In the genomic region with DNA sequence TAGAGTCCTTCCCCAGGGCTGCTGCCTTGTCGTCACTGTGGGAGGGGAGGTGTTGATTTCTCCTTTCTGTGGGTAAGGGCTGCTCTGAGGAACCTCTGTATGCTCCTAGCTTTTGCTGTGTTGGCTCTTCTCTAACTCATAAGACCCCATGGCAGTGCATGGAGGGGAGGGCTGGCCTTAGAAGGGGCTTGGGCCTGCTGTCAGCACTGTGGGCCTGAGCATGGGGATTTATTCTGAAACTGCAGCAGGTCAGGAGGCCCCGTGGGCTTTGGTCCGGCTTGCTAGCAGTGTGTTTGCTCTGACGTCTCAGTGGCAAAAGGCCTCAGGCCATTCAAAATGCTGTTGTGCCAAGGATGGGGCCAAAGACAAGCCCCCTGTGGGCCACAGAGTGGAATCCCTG, we compare ENCODE assay signal across 28 cellular contexts. TPM values are rescaled to one million over a fixed set of nuclear protein-coding genes. Genes with fewer than 3 reads are reported as not detected.
"Had no signal": no experiment of that assay in that cellular context is flagged by ENCODE, and none has a peak within 500 bp of the region (broad histone marks: within the 10 kb centered on the region; RNA-seq: fewer than 3 reads in every experiment).

No MANE protein-coding gene starts in this region.

- H3K27ac Mint-ChIP-seq: activated B cell treated with CpG ODN at 0.5 μM for 24 hours; activated CD8-positive, alpha-beta T cell treated with anti-CD3 and anti-CD28 coated beads for 36 hours; activated naive CD8-positive, alpha-beta T cell; activated T-helper 2 cell treated with anti-CD3 and anti-CD28 coated beads, Interferon-gamma antibody, Interleukin-2, Interleukin-4, amounts not matched to agents 10 μg/mL and 5 μg/mL and 100 μg/mL, durations not matched to agents 14 hours and 24 hours and 36 hours; brain; naive thymus-derived CD4-positive, alpha-beta T cell; neural progenitor cell; stimulated activated naive B cell treated with anti-CD40 and anti-IgM and Interleukin-4, amounts not matched to agents 10 μg/mL and 1 μg/mL and 100 μg/mL, for 72 hours; T-helper 2 cell treated with Interferon-gamma antibody and Interleukin-4, amounts not matched to agents 5 μg/mL and 100 μg/mL, for 36 hours had no signal

- ATAC-seq: activated CD8-positive, alpha-beta T cell treated with anti-CD3 and anti-CD28 coated beads for 36 hours; gastroesophageal sphincter; naive thymus-derived CD4-positive, alpha-beta T cell; stimulated activated naive B cell treated with anti-CD40 and anti-IgM and Interleukin-4, amounts not matched to agents 10 μg/mL and 1 μg/mL and 100 μg/mL, for 72 hours had no signal

- H3K9me3 Mint-ChIP-seq: activated B cell treated with CpG ODN at 0.5 μM for 24 hours; activated CD8-positive, alpha-beta T cell treated with anti-CD3 and anti-CD28 coated beads for 36 hours; activated T-helper 2 cell treated with anti-CD3 and anti-CD28 coated beads, Interferon-gamma antibody, Interleukin-2, Interleukin-4, amounts not matched to agents 10 μg/mL and 5 μg/mL and 100 μg/mL, durations not matched to agents 14 hours and 24 hours and 36 hours; naive thymus-derived CD4-positive, alpha-beta T cell; neural progenitor cell; stimulated activated naive B cell treated with anti-CD40 and anti-IgM and Interleukin-4, amounts not matched to agents 10 μg/mL and 1 μg/mL and 100 μg/mL, for 72 hours; T-helper 2 cell treated with Interferon-gamma antibody and Interleukin-4, amounts not matched to agents 5 μg/mL and 100 μg/mL, for 36 hours had no signal

- H2AFZ ChIP-seq: hepatocyte, neural progenitor cell had no signal

- H3K27ac ChIP-seq: ascending aorta, cardiac muscle cell, coronary artery, dorsolateral prefrontal cortex, gastroesophageal sphincter, hepatocyte, neural progenitor cell, sigmoid colon, tibial nerve, uterus had no signal

- H3K79me2 ChIP-seq: hepatocyte had no signal

- H3K4me3 Mint-ChIP-seq: activated B cell treated with CpG ODN at 0.5 μM for 24 hours; activated CD8-positive, alpha-beta T cell treated with anti-CD3 and anti-CD28 coated beads for 36 hours; activated naive CD8-positive, alpha-beta T cell; brain; naive thymus-derived CD4-positive, alpha-beta T cell; neural progenitor cell; stimulated activated naive B cell treated with anti-CD40 and anti-IgM and Interleukin-4, amounts not matched to agents 10 μg/mL and 1 μg/mL and 100 μg/mL, for 72 hours; T-helper 2 cell treated with Interferon-gamma antibody and Interleukin-4, amounts not matched to agents 5 μg/mL and 100 μg/mL, for 36 hours had no signal

- H3K4me2 ChIP-seq: hepatocyte, neural progenitor cell had no signal

- H3K4me3 ChIP-seq: ascending aorta, cardiac muscle cell, coronary artery, dorsolateral prefrontal cortex, gastroesophageal sphincter, hepatocyte, neural progenitor cell, sigmoid colon, tibial nerve, uterus had no signal

- H3K36me3 ChIP-seq: ascending aorta, gastroesophageal sphincter, neural progenitor cell, sigmoid colon, tibial nerve, uterus had no signal

- H3K4me1 ChIP-seq: ascending aorta, uterus had no signal

- DNase-seq: activated B cell treated with CpG ODN at 0.5 μM for 24 hours; activated CD4-positive, alpha-beta T cell treated with anti-CD3 and anti-CD28 coated beads, Interleukin-2, amount 50 U/mL, for 1 hour; activated CD8-positive, alpha-beta T cell treated with anti-CD3 and anti-CD28 coated beads for 36 hours; activated naive CD4-positive, alpha-beta T cell treated with Interleukin-2 at 50 U/mL for 16 hours; activated T-cell treated with anti-CD3 and anti-CD28 coated beads, Interleukin-2, amount 50 U/mL, for 48 hours; cerebellar nuclear complex; effector memory CD4-positive, alpha-beta T cell; midbrain; naive thymus-derived CD4-positive, alpha-beta T cell; occipital lobe; sigmoid colon; small intestine; stimulated activated CD4-positive, alpha-beta T cell treated with anti-CD3 and anti-CD28 coated beads, Interleukin-2, amount 100 ng/mL, for 24 hours; stimulated activated naive B cell treated with anti-CD40 and anti-IgM and Interleukin-4, amounts not matched to agents 10 μg/mL and 1 μg/mL and 100 μg/mL, for 72 hours; T-helper 1 cell had no signal

- H3K9me3 ChIP-seq: ascending aorta, gastroesophageal sphincter, sigmoid colon, tibial nerve, uterus had no signal

- H3K9ac ChIP-seq: neural progenitor cell had no signal

- H3K36me3 Mint-ChIP-seq: activated naive CD8-positive, alpha-beta T cell; brain; naive thymus-derived CD4-positive, alpha-beta T cell; neural progenitor cell; stimulated activated naive B cell treated with anti-CD40 and anti-IgM and Interleukin-4, amounts not matched to agents 10 μg/mL and 1 μg/mL and 100 μg/mL, for 72 hours had no signal

- H3K27me3 ChIP-seq: ascending aorta, cardiac muscle cell, dorsolateral prefrontal cortex, gastroesophageal sphincter, sigmoid colon, tibial nerve, uterus had no signal

- H3K4me1 Mint-ChIP-seq: activated B cell treated with CpG ODN at 0.5 μM for 24 hours had no signal

RNA-seq across cellular contexts. Expression of gene FGF18, which starts 6.8 kb away (rescaled TPM):
- total RNA-seq: activated B cell treated with CpG ODN at 0.5 μM for 24 hours; activated T-helper 2 cell treated with anti-CD3 and anti-CD28 coated beads, Interferon-gamma antibody, Interleukin-2, Interleukin-4, amounts not matched to agents 10 μg/mL and 5 μg/mL and 100 μg/mL, durations not matched to agents 14 hours and 24 hours and 36 hours had no signal
- polyA plus RNA-seq: naive thymus-derived CD4-positive, alpha-beta T cell had no signal
